Comparison of ENCODE assay signal across 9 cellular contexts in genomic region chr1:178532392-178532791, GRCh38. TPM values are rescaled to one million over a fixed set of nuclear protein-coding genes. Genes with fewer than 3 reads are reported as not detected.
DNase-seq lines count a peak whose midpoint lies in the region; ATAC-seq, FAIRE-seq and TF ChIP-seq lines count a peak whose summit lies in the region.
"Had no signal": no experiment of that assay in that cellular context is flagged by ENCODE, and none has a peak within 500 bp of the region (broad histone marks: within the 10 kb centered on the region; RNA-seq: fewer than 3 reads in every experiment).

No MANE protein-coding gene starts in this region.

- no peaks in the 10 kb centered on the region for H3K36me3 Mint-ChIP-seq in activated naive CD8-positive, alpha-beta T cell treated with anti-CD3 and anti-CD28 coated beads, Interleukin-2, amount 10 ng/mL, durations not matched to agents 7 days and 5 days

- no peaks in the 10 kb centered on the region for H3K27me3 ChIP-seq in heart left ventricle

- 14 to 22% (median 19%) methylated on average over 13 of the region's 13 CpGs for WGBS in heart left ventricle, 4 donors

- peak; percentile 17 for FAIRE-seq in urothelium cell line (lab: Jason Lieb, UNC)

- POLR2A ChIA-PET in activated naive CD8-positive, alpha-beta T cell treated with anti-CD3 and anti-CD28 coated beads, Interleukin-2, amount 10 ng/mL, durations not matched to agents 7 days and 5 days (lab: Charles Lee), result interaction anchor here (1.2 kb wide), 1 partner anchor 10 kb away, joined by 5 read pairs; no protein-coding TSS in a partner anchor

- DNase-seq in ELR (ENCODE audit: low read depth) (peak; percentile 83), HCEC 1CT (peak; percentile 72), NCI-H1092 (lab: John Stamatoyannopoulos, UW) (peak; percentile 57), SKM-1 treated with dmso at 0.1 percent for 144 hours (lab: John Stamatoyannopoulos, UW; ENCODE audit: unreplicated experiment) (peak; percentile 75), heart left ventricle (peak; percentile 76 to 91 (median 82)), posterior vena cava (ENCODE audit: low spot score) (peak; percentile 94), urothelium cell line (ENCODE audit: low spot score) (peak; percentile 83)
- peak; percentile 82 for DNase-seq in activated naive CD8-positive, alpha-beta T cell treated with anti-CD3 and anti-CD28 coated beads, Interleukin-2, amount 10 ng/mL, durations not matched to agents 7 days and 5 days

- no peak overlapping the region for H3K4me3 Mint-ChIP-seq in activated naive CD8-positive, alpha-beta T cell treated with anti-CD3 and anti-CD28 coated beads, Interleukin-2, amount 10 ng/mL, durations not matched to agents 7 days and 5 days

- peak; percentile 78 to 95 (median 90) for TF ChIP-seq CTCF in heart left ventricle (IDR thresholded peaks at IDR 0.05)

- TF ChIP-seq POLR2A in heart left ventricle (IDR thresholded peaks at IDR 0.05), result no peak

- H3K4me1 Mint-ChIP-seq in activated naive CD8-positive, alpha-beta T cell treated with anti-CD3 and anti-CD28 coated beads, Interleukin-2, amount 10 ng/mL, durations not matched to agents 7 days and 5 days, result no peaks in the 10 kb centered on the region

- no peaks in the 10 kb centered on the region for H3K9me3 Mint-ChIP-seq in activated naive CD8-positive, alpha-beta T cell treated with anti-CD3 and anti-CD28 coated beads, Interleukin-2, amount 10 ng/mL, durations not matched to agents 7 days and 5 days

- peak; percentile 82 for ATAC-seq in activated naive CD8-positive, alpha-beta T cell treated with anti-CD3 and anti-CD28 coated beads, Interleukin-2, amount 10 ng/mL, durations not matched to agents 7 days and 5 days (ENCODE audit: low read depth)
- ATAC-seq in heart left ventricle, result peak in 3 of 4 donors; percentile 55 to 68 (median 60)

- no peak overlapping the region for H3K27ac Mint-ChIP-seq in activated naive CD8-positive, alpha-beta T cell treated with anti-CD3 and anti-CD28 coated beads, Interleukin-2, amount 10 ng/mL, durations not matched to agents 7 days and 5 days

- intact Hi-C loops in heart left ventricle (cut with DNase I), result loop anchor here in 3 of 10 donors (2.0 to 10.0 kb wide), 3 partner anchors 218 to 470 kb away; no protein-coding TSS in a partner anchor
- intact Hi-C loops in posterior vena cava (cut with DNase I), result loop anchor here in 1 of 2 donors (10.0 kb wide), 1 partner anchor 472 kb away; no protein-coding TSS in a partner anchor

- peak overlapping the region in 2 of 12 donors; percentile 13 to 41 for H3K27ac ChIP-seq in heart left ventricle
- H3K27ac ChIP-seq: epithelial cell of prostate had no signal

- no peaks in the 10 kb centered on the region for H3K9me3 ChIP-seq in heart left ventricle

- H3K27me3 Mint-ChIP-seq in activated naive CD8-positive, alpha-beta T cell treated with anti-CD3 and anti-CD28 coated beads, Interleukin-2, amount 10 ng/mL, durations not matched to agents 7 days and 5 days, result no peaks in the 10 kb centered on the region

- H3K4me1 ChIP-seq in heart left ventricle, result peaks cover 0 to 23% (median 9%) of the 10 kb centered on the region in 12 donors

- peak overlapping the region in 1 of 12 donors; percentile 2 for H3K4me3 ChIP-seq in heart left ventricle

- H3K36me3 ChIP-seq in heart left ventricle, result no peaks in the 10 kb centered on the region

RNA-seq across cellular contexts. Expression of gene TEX35, which starts 19.5 kb away (rescaled TPM):
- total RNA-seq in activated naive CD8-positive, alpha-beta T cell treated with anti-CD3 and anti-CD28 coated beads, Interleukin-2, amount 10 ng/mL, durations not matched to agents 7 days and 5 days, result not detected
- total RNA-seq in heart left ventricle, result not detected
- polyA plus RNA-seq in heart left ventricle, result not detected
- not detected for total RNA-seq in posterior vena cava

RNA-seq across cellular contexts. Expression of gene CLEC20A, which starts 35.6 kb away (rescaled TPM):
- not detected for total RNA-seq in activated naive CD8-positive, alpha-beta T cell treated with anti-CD3 and anti-CD28 coated beads, Interleukin-2, amount 10 ng/mL, durations not matched to agents 7 days and 5 days
- under 1 TPM in 1 of 9 donors, not detected in 8; 0.23 TPM for total RNA-seq in heart left ventricle
- polyA plus RNA-seq in heart left ventricle, result not detected
- total RNA-seq in posterior vena cava, result not detected
